ENCODE assay signal across 1 cellular context in genomic region chr6:36610576-36611336, GRCh38.
TF ChIP-seq lines count a peak whose summit lies in the region.

No MANE protein-coding gene starts in this region.

TF ChIP-seq in WTC11, 78 proteins besides CTCF, POLR2A, EP300 and RAD21 (continued from another document):
- TF ChIP-seq, protein P1, sequence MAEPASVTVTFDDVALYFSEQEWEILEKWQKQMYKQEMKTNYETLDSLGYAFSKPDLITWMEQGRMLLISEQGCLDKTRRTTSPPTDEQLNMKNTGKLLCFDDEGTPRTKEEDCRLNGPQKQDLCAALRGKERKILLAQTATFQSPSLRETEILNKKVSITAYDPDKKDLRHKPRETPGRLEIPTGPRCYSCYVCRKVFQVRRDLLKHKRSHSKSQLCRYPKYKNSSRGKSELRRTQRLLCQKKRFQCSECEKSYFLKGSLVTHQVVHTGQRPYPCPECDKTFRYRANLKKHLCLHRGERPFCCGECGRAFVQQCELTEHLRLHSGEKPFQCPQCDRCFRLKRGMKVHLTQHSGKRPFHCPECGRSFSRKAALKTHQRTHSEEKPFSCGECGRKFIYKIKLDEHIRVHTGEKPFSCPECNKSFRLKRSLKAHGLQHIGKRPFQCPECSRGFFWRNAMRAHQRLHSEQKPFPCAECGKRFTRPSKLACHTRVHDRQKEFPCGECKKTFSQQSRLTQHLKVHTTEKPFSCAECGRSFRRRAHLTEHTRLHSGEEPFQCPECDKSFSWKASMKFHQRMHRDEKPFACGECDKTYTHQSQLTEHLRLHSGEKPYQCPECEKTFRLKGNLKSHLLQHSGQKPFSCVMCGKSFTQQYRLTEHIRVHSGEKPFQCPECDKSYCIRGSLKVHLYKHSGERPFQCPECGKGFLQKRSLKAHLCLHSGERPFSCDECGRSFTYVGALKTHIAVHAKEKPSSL (CRISPR knock-in tag; conservative IDR thresholded peaks at IDR 0.05), result no peak
- no peak for TF ChIP-seq ZNF281 (CRISPR knock-in tag; IDR thresholded peaks at IDR 0.05)
- no peak for TF ChIP-seq RORB (CRISPR knock-in tag; IDR thresholded peaks at IDR 0.05)
- TF ChIP-seq FOXJ3 (CRISPR knock-in tag; IDR thresholded peaks at IDR 0.05; ENCODE audit: borderline replicate concordance), result no peak
